In the genomic region with DNA sequence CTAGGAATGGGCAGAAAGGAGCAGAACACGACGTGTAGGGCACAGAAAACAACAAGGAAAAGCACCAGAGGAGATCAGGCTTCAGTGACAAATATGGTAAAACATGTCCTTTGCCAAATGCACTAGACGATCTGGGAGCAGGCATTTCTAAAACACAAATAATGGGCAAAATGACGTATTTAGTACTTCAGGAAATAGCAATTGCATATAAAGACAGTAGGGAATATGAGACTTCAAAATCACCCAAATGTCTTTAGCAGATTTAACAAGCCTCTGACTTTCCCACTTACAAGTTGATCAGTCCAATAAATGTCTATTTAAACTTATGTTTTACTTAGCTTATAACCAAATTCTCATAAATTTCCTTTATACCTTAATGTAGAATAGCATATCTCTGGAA, we compare ENCODE assay signal across 9 cellular contexts.
"Had no signal": no experiment of that assay in that cellular context is flagged by ENCODE, and none has a peak within 500 bp of the region (broad histone marks: within the 10 kb centered on the region; RNA-seq: fewer than 3 reads in every experiment).

No MANE protein-coding gene starts in this region.

- H3K36me3 ChIP-seq: HAP-1 had no signal

- H3K9me3 ChIP-seq: HAP-1 had no signal

- H3K4me3 Mint-ChIP-seq: HFFc6 had no signal

- H3K9ac ChIP-seq: GM23248 had no signal

- DNase-seq: GM23248, GOT3, H7, HFFc6, IMR-90, KG1 had no signal

- H3K4me3 ChIP-seq: GM23248, HAP-1, K562 had no signal

- H2AFZ ChIP-seq: GM23248 had no signal

- H3K4me1 ChIP-seq: HAP-1 had no signal

- H3K27ac ChIP-seq: GM23248 had no signal

- ATAC-seq: HCT116, K562 had no signal

- H3K27ac Mint-ChIP-seq: HFFc6 had no signal
